ENCODE assay signal across 8 cellular contexts in genomic region chr13:108217307-108218043, GRCh38. TPM values are rescaled to one million over a fixed set of nuclear protein-coding genes. Genes with fewer than 3 reads are reported as not detected.
DNase-seq lines count a peak whose midpoint lies in the region; ATAC-seq and TF ChIP-seq lines count a peak whose summit lies in the region.
"Not testable (repeated sequence)": the region's sequence is repeated elsewhere in the genome, so short reads cannot be mapped to it uniquely, and the experiment has no call there.

No MANE protein-coding gene starts in this region.

- H4K91ac ChIP-seq in IMR-90 (ENCODE audit: insufficient read depth, low read depth, low read length), result peak overlapping the region; percentile 98

- dilution Hi-C loops in IMR-90 (cut with HindIII; ENCODE audit: low sequenced_read_pairs, unreplicated experiment), result not testable (repeated sequence)

- peaks cover 19 to 53% of the 10 kb centered on the region in 2 experiments for H3K79me1 ChIP-seq in IMR-90 (ENCODE audit: low read depth in 1 of 2, low read length in 2 of 2)

- CTCF ChIA-PET in CD8-positive, alpha-beta memory T cell (lab: Charles Lee), result not testable (repeated sequence)
- CTCF ChIA-PET in IMR-90 (lab: Yijun Ruan, JAX), result interaction anchor here (0.7 kb wide), 1 partner anchor 58 kb away, joined by 3 read pairs; no protein-coding TSS in a partner anchor

- peak overlapping the region; percentile 94 for H2BK120ac ChIP-seq in IMR-90 (ENCODE audit: low read depth, low read length)

- not testable (repeated sequence) for TF ChIP-seq RAD21 in IMR-90 (IDR thresholded peaks at IDR 0.05; ENCODE audit: low read length)

- POLR2A ChIA-PET in CD8-positive, alpha-beta memory T cell (lab: Charles Lee); IMR-90 (lab: Charles Lee; ENCODE audit: unreplicated experiment): not testable (repeated sequence)

- H3K27me3 Mint-ChIP-seq in CD8-positive, alpha-beta memory T cell; osteocyte (ENCODE audit: unreplicated experiment): not testable (repeated sequence)

- not testable (repeated sequence) for BruUV-seq in IMR-90 (replicated peaks; lab: Mats Ljungman, UMichigan)

- H3K23ac ChIP-seq in IMR-90 (ENCODE audit: low read depth, low read length), result peak overlapping the region; percentile 100

- TF ChIP-seq POLR2A in IMR-90 (IDR thresholded peaks at IDR 0.05; ENCODE audit: low read depth, low read length); thyroid gland (IDR thresholded peaks at IDR 0.05): not testable (repeated sequence)

- H3K9me3 Mint-ChIP-seq in CD8-positive, alpha-beta memory T cell; osteocyte (ENCODE audit: unreplicated experiment): not testable (repeated sequence)

- H3K4me1 ChIP-seq in CD8-positive, alpha-beta memory T cell (ENCODE audit: insufficient read depth, low read length), result peaks cover 51% of the 10 kb centered on the region
- H3K4me1 ChIP-seq in IMR-90 (ENCODE audit: control insufficient read depth, insufficient read depth, low read length); esophagus (ENCODE audit: control insufficient read depth in 2 of 2, insufficient read depth in 2 of 2, low read length in 1 of 2): not testable (repeated sequence)
- H3K4me1 ChIP-seq in thyroid gland, result peaks cover 25 to 46% of the 10 kb centered on the region in 2 donors

- peak overlapping the region; percentile 87 for H3K18ac ChIP-seq in IMR-90 (ENCODE audit: low read depth, low read length)

- peak overlapping the region; percentile 92 for H2AK9ac ChIP-seq in IMR-90 (replicated peaks; ENCODE audit: low read depth, low read length, poor library complexity)

- H3K36me3 ChIP-seq in CD8-positive, alpha-beta memory T cell (ENCODE audit: insufficient read depth, low read length); IMR-90 (ENCODE audit: control insufficient read depth, insufficient read depth, low read length); SU-DHL-6 (ENCODE audit: low read length); esophagus (ENCODE audit: control insufficient read depth in 2 of 2, insufficient read depth in 2 of 2, low read length in 1 of 2); thyroid gland: not testable (repeated sequence)

- DNase-seq in CD8-positive, alpha-beta memory T cell; IMR-90; osteocyte (ENCODE audit: extremely low spot score, unreplicated experiment): not testable (repeated sequence)
- DNase-seq in thyroid gland, result peak in 1 of 2 donors; percentile 9

- H3K9me2 ChIP-seq in SU-DHL-6 (replicated peaks; ENCODE audit: insufficient read depth, low read length), result not testable (repeated sequence)

- H4K5ac ChIP-seq in IMR-90 (ENCODE audit: low read depth, low read length), result peak overlapping the region; percentile 92

- not testable (repeated sequence) for H3K9me1 ChIP-seq in IMR-90 (ENCODE audit: insufficient read depth, low read length)

- H3K27me3 ChIP-seq in CD8-positive, alpha-beta memory T cell (ENCODE audit: insufficient read depth, low read length, poor library complexity, severe bottlenecking); IMR-90 (ENCODE audit: control insufficient read depth, insufficient read depth, low read length); SU-DHL-6 (ENCODE audit: low read length); esophagus (ENCODE audit: control insufficient read depth in 1 of 2, insufficient read depth in 2 of 2, low read length in 2 of 2); layer of hippocampus (ENCODE audit: control insufficient read depth, insufficient read depth, low read length); thyroid gland: not testable (repeated sequence)

- peak overlapping the region; percentile 87 for H3K56ac ChIP-seq in IMR-90 (ENCODE audit: extremely low read depth, insufficient read depth, low read length)

- H3K4me2 ChIP-seq in IMR-90 (ENCODE audit: low read depth, low read length) (peak overlapping the region; percentile 96), SU-DHL-6 (ENCODE audit: low read depth, low read length, poor library complexity, severe bottlenecking) (peak overlapping the region; percentile 91)

- peak overlapping the region; percentile 91 for H2AK5ac ChIP-seq in IMR-90 (ENCODE audit: low read depth, low read length)

- H4K8ac ChIP-seq in IMR-90 (ENCODE audit: low read depth in 2 of 2, low read length in 2 of 2), result peak overlapping the region; percentile 100

- H2AFZ ChIP-seq in IMR-90 (replicated peaks; ENCODE audit: low read length, poor library complexity), result peak overlapping the region; percentile 99
- H2AFZ ChIP-seq in SU-DHL-6 (ENCODE audit: low read depth, low read length, severe bottlenecking), result peak overlapping the region; percentile 97

- H3K4me3 ChIP-seq in CD8-positive, alpha-beta memory T cell (ENCODE audit: low read length), result peak overlapping the region; percentile 92
- H3K4me3 ChIP-seq in IMR-90 (ENCODE audit: insufficient read depth, low read depth, low read length), result peak overlapping the region; percentile 63
- peak overlapping the region; percentile 99 for H3K4me3 ChIP-seq in SU-DHL-6 (ENCODE audit: insufficient read depth, low read length, poor library complexity, severe bottlenecking)
- H3K4me3 ChIP-seq in esophagus (ENCODE audit: low read depth in 1 of 2, low read length in 2 of 2), result peak overlapping the region; percentile 81 to 89
- H3K4me3 ChIP-seq in thyroid gland (replicated peaks in 1 of 3), result peak overlapping the region; percentile 64 to 98 (median 91)

- not testable (repeated sequence) for ATAC-seq in IMR-90 (ENCODE audit: low read depth)

- 96% methylated on average over 9 of the region's 27 CpGs; no CpG with 5 or more reads in 1 of the 2 experiments for WGBS in IMR-90 (ENCODE audit: extremely low coverage in 2 of 2, insufficient read length in 1 of 2), 2 experiments
- 67 to 68% methylated on average over 27 of the region's 27 CpGs for WGBS in esophagus, 2 donors
- 68% methylated on average over 27 of the region's 27 CpGs for WGBS in thyroid gland, 2 donors

- peaks cover 0 to 11% (median 3%) of the 10 kb centered on the region in 3 donors for H3K36me3 Mint-ChIP-seq in CD8-positive, alpha-beta memory T cell
- not testable (repeated sequence) for H3K36me3 Mint-ChIP-seq in osteocyte (ENCODE audit: unreplicated experiment)

- peak overlapping the region; percentile 99 for H3K4ac ChIP-seq in IMR-90 (ENCODE audit: low read depth, low read length)

- H3K9ac ChIP-seq in IMR-90 (ENCODE audit: low read depth, low read length) (peak overlapping the region; percentile 97), SU-DHL-6 (ENCODE audit: low read length) (peak overlapping the region; percentile 94)

- in situ Hi-C loops in IMR-90 (cut with MboI; ENCODE audit: low sequenced_read_pairs), result not testable (repeated sequence)

- H3K27ac ChIP-seq in CD8-positive, alpha-beta memory T cell (ENCODE audit: low read depth, low read length), result peak overlapping the region; percentile 74
- H3K27ac ChIP-seq in IMR-90 (ENCODE audit: insufficient read depth, low read length) (peak overlapping the region; percentile 95), SU-DHL-6 (ENCODE audit: low read depth, low read length) (peak overlapping the region; percentile 64), angular gyrus (ENCODE audit: low read depth, low read length) (peak overlapping the region; percentile 91), esophagus (ENCODE audit: low read depth in 2 of 2, low read length in 1 of 2) (peak overlapping the region; percentile 81 to 91), layer of hippocampus (ENCODE audit: low read depth, low read length) (peak overlapping the region; percentile 87), thyroid gland (peak overlapping the region; percentile 78 to 94 (median 85))

- peaks cover 27% of the 10 kb centered on the region for H3F3A ChIP-seq in SU-DHL-6 (ENCODE audit: insufficient read depth)

- H3K4me3 Mint-ChIP-seq in CD8-positive, alpha-beta memory T cell, result peak overlapping the region; percentile 93 to 100 (median 95)
- H3K4me3 Mint-ChIP-seq in osteocyte (ENCODE audit: unreplicated experiment), result peak overlapping the region; percentile 93

- H2BK20ac ChIP-seq in IMR-90 (ENCODE audit: low read depth, low read length), result not testable (repeated sequence)

- not testable (repeated sequence) for H4K20me1 ChIP-seq in IMR-90 (ENCODE audit: insufficient read depth, low read length); SU-DHL-6 (ENCODE audit: low read depth, low read length)

- peaks cover 55 to 73% (median 68%) of the 10 kb centered on the region in 3 donors for H3K4me1 Mint-ChIP-seq in CD8-positive, alpha-beta memory T cell
- H3K4me1 Mint-ChIP-seq in osteocyte (ENCODE audit: unreplicated experiment), result peaks cover 45% of the 10 kb centered on the region

- H2BK5ac ChIP-seq in IMR-90 (ENCODE audit: low read depth, low read length, poor library complexity, severe bottlenecking), result peak overlapping the region; percentile 86

- peaks cover 51% of the 10 kb centered on the region for H3K79me2 ChIP-seq in SU-DHL-6 (ENCODE audit: insufficient read depth, low read length)

- intact Hi-C loops in IMR-90 (cut with micrococcal nuclease); thyroid gland (cut with DNase I): not testable (repeated sequence)

- H3K14ac ChIP-seq in IMR-90 (replicated peaks; ENCODE audit: low read depth, low read length), result peak overlapping the region; percentile 100

- H3K27ac Mint-ChIP-seq in CD8-positive, alpha-beta memory T cell, result peak overlapping the region; percentile 90 to 100 (median 96)
- peak overlapping the region; percentile 90 for H3K27ac Mint-ChIP-seq in osteocyte (ENCODE audit: unreplicated experiment)

- H2BK15ac ChIP-seq in IMR-90 (ENCODE audit: low read depth, low read length), result peak overlapping the region; percentile 88; the same call in 1 of the 3 replicates

- not testable (repeated sequence) for TF ChIP-seq CTCF in IMR-90 (conservative IDR thresholded peaks at IDR 0.05; ENCODE audit: low read depth, low read length); SU-DHL-6 (IDR thresholded peaks at IDR 0.05; ENCODE audit: insufficient read depth, low read length, poor library complexity, severe bottlenecking); osteocyte (IDR thresholded peaks at IDR 0.05); thyroid gland (IDR thresholded peaks at IDR 0.05)

- H3K9me3 ChIP-seq in CD8-positive, alpha-beta memory T cell (ENCODE audit: low read length); IMR-90 (ENCODE audit: control insufficient read depth, insufficient read depth, low read length); SU-DHL-6 (ENCODE audit: insufficient read depth, low read length); esophagus (ENCODE audit: control insufficient read depth in 2 of 2, insufficient read depth in 1 of 2, low read depth in 1 of 2, low read length in 1 of 2); thyroid gland: not testable (repeated sequence)

RNA-seq across cellular contexts. Expression of gene ABHD13, which starts 0.7 kb away (rescaled TPM):
- 1 to 10 TPM; 6.9 to 7.4 TPM for total RNA-seq in CD8-positive, alpha-beta memory T cell
- polyA plus RNA-seq in CD8-positive, alpha-beta memory T cell, result 10.3 TPM
- 4.1 and 10.6 TPM in 2 replicates for total RNA-seq in IMR-90 (2012; rRNA removed)
- 2.8 and 4.0 TPM in 2 replicates for polyA plus RNA-seq in IMR-90 (2012; rRNA removed)
- 0.92 and 1.1 TPM in 2 replicates for polyA plus RNA-seq in IMR-90 (2012; cell fraction: cytosol; rRNA removed)
- 0.39 and 2.6 TPM in 2 replicates for polyA plus RNA-seq in IMR-90 (2012; cell fraction: nucleus; rRNA removed; ENCODE audit: low replicate concordance)
- polyA plus RNA-seq in esophagus, result 1 to 10 TPM; 2.3 to 3.9 TPM
- total RNA-seq in osteocyte, result 7.8 and 8.5 TPM in 2 replicates
- 10 to 100 TPM; 12.6 to 21.4 (median 18.4) TPM for total RNA-seq in thyroid gland

RNA-seq across cellular contexts. Expression of gene LIG4, which starts 2.1 kb away (rescaled TPM):
- total RNA-seq in CD8-positive, alpha-beta memory T cell, result 1 to 10 TPM; 9.3 TPM
- polyA plus RNA-seq in CD8-positive, alpha-beta memory T cell, result 6.9 TPM
- total RNA-seq in IMR-90 (2012; rRNA removed) (7.2 and 11.7 TPM in 2 replicates), osteocyte (10.9 and 12.1 TPM in 2 replicates), thyroid gland (10 to 100 TPM; 10.2 to 18.7 (median 14.9) TPM)
- polyA plus RNA-seq in IMR-90 (2012; rRNA removed) (3.5 and 5.0 TPM in 2 replicates), esophagus (1 to 10 TPM; 3.3 to 5.2 TPM)
- polyA plus RNA-seq in IMR-90 (2012; cell fraction: cytosol; rRNA removed), result 0.42 and 0.71 TPM in 2 replicates
- polyA plus RNA-seq in IMR-90 (2012; cell fraction: nucleus; rRNA removed; ENCODE audit: low replicate concordance), result 0.50 and 5.8 TPM in 2 replicates

RNA-seq across cellular contexts. Expression of gene TNFSF13B, which starts 52.0 kb away (rescaled TPM):
- 1 to 10 TPM; 1.2 to 1.3 TPM for total RNA-seq in CD8-positive, alpha-beta memory T cell
- 10.7 TPM for polyA plus RNA-seq in CD8-positive, alpha-beta memory T cell
- total RNA-seq in IMR-90 (2012; rRNA removed) (0.54 and 0.56 TPM in 2 replicates), osteocyte (1.1 and 1.7 TPM in 2 replicates), thyroid gland (1 to 10 TPM; 1.3 to 4.6 (median 2.6) TPM)
- polyA plus RNA-seq in IMR-90 (2012; rRNA removed) (0.29 and 0.33 TPM in 2 replicates), esophagus (under 1 TPM; 0.41 to 0.92 TPM)
- polyA plus RNA-seq in IMR-90 (2012; cell fraction: cytosol; rRNA removed), result 0.18 and 1.2 TPM in 2 replicates
- 0.70 and 2.5 TPM in 2 replicates for polyA plus RNA-seq in IMR-90 (2012; cell fraction: nucleus; rRNA removed; ENCODE audit: low replicate concordance)
